In genomic region chr1:72282690-72283203, GRCh38 we compare ENCODE assay signal across 8 cellular contexts. TPM values are rescaled to one million over a fixed set of nuclear protein-coding genes. Genes with fewer than 3 reads are reported as not detected.
DNase-seq lines count a peak whose midpoint lies in the region; ATAC-seq and TF ChIP-seq lines count a peak whose summit lies in the region.

No MANE protein-coding gene starts in this region.

- H4K20me1 ChIP-seq in mammary epithelial cell (ENCODE audit: insufficient read depth, low read length): no peaks in the 10 kb centered on the region

- H3K4me3 ChIP-seq in mammary epithelial cell (replicated peaks in 1 of 3; ENCODE audit: insufficient read depth in 1 of 3, low read depth in 2 of 3, low read length in 3 of 3) (peak overlapping the region; percentile 63 to 78 (median 70)), iPS-11a (ENCODE audit: low read depth, low read length) (peak overlapping the region; percentile 78)

- peak; percentile 85 for ATAC-seq in GM18498 (IDR thresholded peaks at IDR 0.05; ENCODE audit: unreplicated experiment)
- ATAC-seq in HG02763 (IDR thresholded peaks at IDR 0.05; ENCODE audit: unreplicated experiment): peak; percentile 71

- DNase-seq in NCI-H128 (lab: John Stamatoyannopoulos, UW; ENCODE audit: unreplicated experiment) (peak; percentile 83), T-helper 1 cell (peak in 4 of 5 donors; percentile 21 to 61 (median 24)), mammary epithelial cell (peak; percentile 95), retina (peak; percentile 94), GM19238 (ENCODE audit: insufficient read length, low spot score) (no peak)

- in situ Hi-C loops in mammary epithelial cell (cut with MboI; ENCODE audit: low sequenced_read_pairs in 2 of 2): no loop called here

- peak in 1 of 2 donors; percentile 32 for TF ChIP-seq CTCF in mammary epithelial cell (conservative IDR thresholded peaks at IDR 0.05 in 1 of 2, IDR thresholded peaks at IDR 0.05 in 1 of 2; ENCODE audit: extremely low read depth in 1 of 2, insufficient read depth in 1 of 2, low read depth in 1 of 2, low read length in 2 of 2)

- H3K9me3 ChIP-seq in mammary epithelial cell (replicated peaks; ENCODE audit: insufficient read depth, low read length): no peaks in the 10 kb centered on the region

- H3K4me2 ChIP-seq in mammary epithelial cell (ENCODE audit: insufficient read depth, low read depth, low read length): peak overlapping the region; percentile 100

- H3K27me3 ChIP-seq in mammary epithelial cell (ENCODE audit: insufficient read depth, low read length): no peaks in the 10 kb centered on the region

- no peaks in the 10 kb centered on the region for H3K36me3 ChIP-seq in mammary epithelial cell (ENCODE audit: insufficient read depth, low read length)

- peaks cover 15% of the 10 kb centered on the region for H3K4me1 ChIP-seq in mammary epithelial cell (ENCODE audit: insufficient read depth, low read length)

- intact Hi-C loops in mammary epithelial cell (cut with micrococcal nuclease): loop anchor here (2.0 to 10.0 kb wide), 4 partner anchors 42 to 1198 kb away; partner anchors contain the start of gene ZRANB2

- WGBS in mammary epithelial cell (ENCODE audit: low coverage, missing lambda C conversion rate): no CpG with 5 or more reads among the region's 41 CpGs

- peak overlapping the region; percentile 93 for H3K9ac ChIP-seq in mammary epithelial cell (ENCODE audit: insufficient read depth, low read length)

- H3K79me2 ChIP-seq in mammary epithelial cell (ENCODE audit: insufficient read depth, low read length): no peaks in the 10 kb centered on the region

- no TSS peak for BruUV-seq in mammary epithelial cell (replicated peaks; lab: Mats Ljungman, UMichigan)

- H2AFZ ChIP-seq in mammary epithelial cell (ENCODE audit: low read depth, low read length): peak overlapping the region; percentile 100

- dilution Hi-C loops in mammary epithelial cell (cut with HindIII; ENCODE audit: low sequenced_read_pairs): no loop called here

- CTCF ChIA-PET in mammary epithelial cell (lab: Charles Lee; ENCODE audit: low non-redundant PET): no interaction called here

- H3K27ac ChIP-seq in mammary epithelial cell (ENCODE audit: insufficient read depth, low read depth, low read length): peak overlapping the region; percentile 89

RNA-seq across cellular contexts. Expression of gene NEGR1, which starts 0.4 kb away (rescaled TPM):
- 1 to 10 TPM in 1 of 2 donors, under 1 TPM in 1; 0.17 to 2.0 TPM for total RNA-seq in mammary epithelial cell
- 0.19 TPM for polyA plus RNA-seq in mammary epithelial cell
- polyA minus RNA-seq in mammary epithelial cell: 0.10 TPM
